16 cellular contexts compared by ENCODE assay signal in the genomic region with DNA sequence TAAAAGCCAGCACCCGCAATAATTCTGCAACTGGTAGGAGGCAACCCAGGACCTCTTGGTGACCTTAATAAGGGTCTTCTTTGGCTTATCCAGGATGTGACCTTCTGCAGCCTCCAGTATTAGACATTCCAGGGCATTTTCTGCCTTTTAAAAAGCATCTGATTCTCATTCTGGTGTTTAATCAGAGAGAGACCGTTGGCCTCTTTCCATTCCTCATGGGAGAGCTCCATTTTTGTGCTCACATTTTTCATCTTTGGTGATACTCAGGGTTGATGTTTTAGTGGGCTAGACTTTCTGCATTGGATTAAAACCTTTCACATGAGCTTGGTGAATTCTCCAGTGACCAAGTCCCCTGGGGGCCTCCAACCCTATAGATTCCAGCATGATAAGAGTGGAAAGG.
DNase-seq lines count a peak whose midpoint lies in the region; ATAC-seq and TF ChIP-seq lines count a peak whose summit lies in the region.
"Had no signal": no experiment of that assay in that cellular context is flagged by ENCODE, and none has a peak within 500 bp of the region (broad histone marks: within the 10 kb centered on the region; RNA-seq: fewer than 3 reads in every experiment).

No MANE protein-coding gene starts in this region.

- no peak for TF ChIP-seq POLR2A in testis (IDR thresholded peaks at IDR 0.05)

- H3K9me3 ChIP-seq in testis = no peaks in the 10 kb centered on the region
- H3K9me3 ChIP-seq in mucosa of descending colon = no peaks in the 10 kb centered on the region
- H3K9me3 ChIP-seq: BLaER1, Caco-2 had no signal

- H3K36me3 ChIP-seq in testis (ENCODE audit: low read depth, missing control alignments) = no peaks in the 10 kb centered on the region
- H3K36me3 ChIP-seq in mucosa of descending colon (ENCODE audit: low read depth) = no peaks in the 10 kb centered on the region

- H3K27me3 ChIP-seq in testis (no peaks in the 10 kb centered on the region), foreskin keratinocyte (no peaks in the 10 kb centered on the region)
- H3K27me3 ChIP-seq: BLaER1 had no signal

- 65 to 66% methylated on average over 2 of the region's 2 CpGs for WGBS in testis, 2 donors

- DNase-seq in GM03348 (ENCODE audit: low spot score) (peak; percentile 15), coronary artery (ENCODE audit: low spot score) (peak; percentile 21), fibroblast of peridontal ligament (ENCODE audit: extremely low read depth) (peak; percentile 79), testis (no peak), foreskin keratinocyte (no peak), mucosa of descending colon (no peak)
- DNase-seq: AML-193; Caco-2; CD8-positive, alpha-beta memory T cell; DND-41; GDM1; H9 had no signal

- ATAC-seq in foreskin keratinocyte (no peak), mucosa of descending colon (no peak), HG02884 (IDR thresholded peaks at IDR 0.05; ENCODE audit: unreplicated experiment) (no peak)
- ATAC-seq: GM23338, K562 had no signal

- no peak overlapping the region for H3K4me3 ChIP-seq in coronary artery
- H3K4me3 ChIP-seq in testis = no peak overlapping the region
- H3K4me3 ChIP-seq in mucosa of descending colon = no peak overlapping the region
- H3K4me3 ChIP-seq: BLaER1, GM23338, K562 had no signal

- H3K4me1 ChIP-seq in testis (peaks cover 13% of the 10 kb centered on the region), foreskin keratinocyte (peaks cover 9% of the 10 kb centered on the region), mucosa of descending colon (ENCODE audit: low read depth) (peaks cover 2% of the 10 kb centered on the region)
- H3K4me1 ChIP-seq: BLaER1 had no signal

- TF ChIP-seq CTCF in coronary artery (IDR thresholded peaks at IDR 0.05) = no peak
- no peak for TF ChIP-seq CTCF in testis (IDR thresholded peaks at IDR 0.05)
- TF ChIP-seq CTCF in foreskin keratinocyte (conservative IDR thresholded peaks at IDR 0.05) = no peak
- no peak for TF ChIP-seq CTCF in mucosa of descending colon (IDR thresholded peaks at IDR 0.05)

- H3K27ac ChIP-seq in coronary artery = no peak overlapping the region
- peak overlapping the region; percentile 45 to 88 for H3K27ac ChIP-seq in testis
- no peak overlapping the region for H3K27ac ChIP-seq in foreskin keratinocyte
- H3K27ac ChIP-seq: BLaER1 had no signal

- intact Hi-C loops in testis (cut with DNase I; ENCODE audit: low total_unique reads) (no loop called here), mucosa of descending colon (cut with DNase I, micrococcal nuclease) (no loop called here)

Comparison
In these comparisons a context has a peak if more than half of its experiments do, and no peak if none do; other contexts are left out.
1. DNase-seq: peak in GM03348 (single experiment), coronary artery (single experiment) and fibroblast of peridontal ligament (single experiment); none in testis (single experiment), foreskin keratinocyte (0 of 2) and mucosa of descending colon (0 of 3).
2. H3K27ac ChIP-seq: peak in testis (2 of 2); none in coronary artery (0 of 2) and foreskin keratinocyte (single experiment).